In genomic region chr15:28015855-28016254, GRCh38 we compare ENCODE assay signal across 6 cellular contexts.
"Had no signal": no experiment of that assay in that cellular context is flagged by ENCODE, and none has a peak within 500 bp of the region (broad histone marks: within the 10 kb centered on the region; RNA-seq: fewer than 3 reads in every experiment).

No MANE protein-coding gene starts in this region.

- H3K4me3 Mint-ChIP-seq: GM23338, H9, IgD-negative memory B cell had no signal

- H3K4me1 Mint-ChIP-seq: IgD-negative memory B cell had no signal

- H3K36me3 Mint-ChIP-seq: IgD-negative memory B cell had no signal

- ATAC-seq: GM23338, HepG2 had no signal

- H3K9me3 Mint-ChIP-seq: GM23338, H9 had no signal

- H3K27ac Mint-ChIP-seq: GM23338, H9, IgD-negative memory B cell had no signal

- H3K27me3 Mint-ChIP-seq: IgD-negative memory B cell had no signal

- DNase-seq: H9, HCEC 1CT, KBM-7 had no signal
